ENCODE assay signal across 38 cellular contexts in the genomic region with DNA sequence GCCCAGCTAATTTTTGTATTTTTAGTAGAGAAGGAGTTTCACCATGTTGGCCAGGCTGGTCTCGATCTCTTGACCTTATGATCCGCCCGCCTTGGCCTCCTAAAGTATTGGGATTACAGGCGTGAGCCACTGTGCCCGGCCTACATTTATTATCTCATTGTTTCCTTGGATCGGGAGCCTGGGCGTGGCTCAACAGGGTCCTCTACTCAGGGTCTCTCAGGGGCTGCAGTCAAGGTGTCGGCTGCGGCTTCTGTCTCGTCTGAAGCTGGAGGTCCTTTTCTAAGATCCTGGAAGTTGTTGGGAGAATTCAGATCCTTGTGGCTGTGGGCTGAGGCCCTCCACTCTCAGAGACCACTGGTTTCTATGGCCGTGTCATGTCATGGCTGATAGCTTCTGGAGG.
"Had no signal": no experiment of that assay in that cellular context is flagged by ENCODE, and none has a peak within 500 bp of the region (broad histone marks: within the 10 kb centered on the region; RNA-seq: fewer than 3 reads in every experiment).

No MANE protein-coding gene starts in this region.

- H3K36me3 ChIP-seq: adrenal gland, ascending aorta, brain microvascular endothelial cell, breast epithelium, cardiac muscle cell had no signal

- H3K4me1 ChIP-seq: adrenal gland, ascending aorta, body of pancreas, breast epithelium had no signal

- H3K36me3 Mint-ChIP-seq: activated naive CD4-positive, alpha-beta T cell treated with anti-CD3 and anti-CD28 coated beads, Interleukin-2, amount 10 ng/mL, durations not matched to agents 7 days and 5 days; activated naive CD4-positive, alpha-beta T cell treated with anti-CD3 and anti-CD28 coated beads, Interleukin-2, amount 50 U/mL, for 24 hours; activated naive CD4-positive, alpha-beta T cell treated with anti-CD3 and anti-CD28 coated beads, Interleukin-2, amount 50 U/mL, for 72 hours; activated naive CD8-positive, alpha-beta T cell; activated naive CD8-positive, alpha-beta T cell treated with anti-CD3 and anti-CD28 coated beads for 36 hours; activated naive CD8-positive, alpha-beta T cell treated with anti-CD3 and anti-CD28 coated beads, Interleukin-2, amount 10 ng/mL, durations not matched to agents 7 days and 5 days; brain had no signal

- H3K9me3 Mint-ChIP-seq: activated naive CD4-positive, alpha-beta T cell treated with anti-CD3 and anti-CD28 coated beads for 36 hours; activated naive CD4-positive, alpha-beta T cell treated with anti-CD3 and anti-CD28 coated beads, Interleukin-2, amount 10 ng/mL, durations not matched to agents 7 days and 5 days; activated naive CD4-positive, alpha-beta T cell treated with anti-CD3 and anti-CD28 coated beads, Interleukin-2, amount 50 U/mL, for 24 hours; activated naive CD4-positive, alpha-beta T cell treated with anti-CD3 and anti-CD28 coated beads, Interleukin-2, amount 50 U/mL, for 72 hours; activated naive CD8-positive, alpha-beta T cell treated with anti-CD3 and anti-CD28 coated beads for 36 hours; activated naive CD8-positive, alpha-beta T cell treated with anti-CD3 and anti-CD28 coated beads, Interleukin-2, amount 10 ng/mL, durations not matched to agents 7 days and 5 days; activated naive CD8-positive, alpha-beta T cell treated with anti-CD3 and anti-CD28 coated beads, Interleukin-2, amount 50 U/mL, for 24 hours; activated T-cell treated with anti-CD3 and anti-CD28 coated beads, Interleukin-2, amount 50 U/mL, for 24 hours; activated T-cell treated with anti-CD3 and anti-CD28 coated beads, Interleukin-2, amount 50 U/mL, for 4 hours; activated T-cell treated with anti-CD3 and anti-CD28 coated beads, Interleukin-2, amount 50 U/mL, for 72 hours; activated T-helper 1 cell treated with anti-CD3 and anti-CD28 coated beads, Interleukin-12 subunit alpha, Interleukin-12 subunit beta, Interleukin-2, Interleukin-4 antibody, amounts not matched to agents 30 ng/mL and 10 ng/mL and 1 ng/mL, durations not matched to agents 14 hours and 24 hours and 36 hours; activated T-helper 17 cell treated with anti-CD3 and anti-CD28 coated beads, Interleukin-2, amount 50 U/mL, for 72 hours; activated T-helper 2 cell treated with anti-CD3 and anti-CD28 coated beads, Interferon-gamma antibody, Interleukin-2, Interleukin-4, amounts not matched to agents 10 μg/mL and 5 μg/mL and 100 μg/mL, durations not matched to agents 14 hours and 24 hours and 36 hours; brain; central memory CD8-positive, alpha-beta T cell had no signal

- H3K27me3 ChIP-seq: adrenal gland, ascending aorta, body of pancreas, brain microvascular endothelial cell, breast epithelium, cardiac muscle cell had no signal

- H3K27ac ChIP-seq: adrenal gland, ascending aorta, body of pancreas, brain microvascular endothelial cell, breast epithelium had no signal

- H3K27me3 Mint-ChIP-seq: activated naive CD4-positive, alpha-beta T cell treated with anti-CD3 and anti-CD28 coated beads, Interleukin-2, amount 50 U/mL, for 24 hours; activated naive CD8-positive, alpha-beta T cell; activated naive CD8-positive, alpha-beta T cell treated with anti-CD3 and anti-CD28 coated beads for 36 hours; activated T-cell treated with anti-CD3 and anti-CD28 coated beads, Interleukin-2, amount 50 U/mL, for 24 hours; activated T-helper 17 cell treated with anti-CD3 and anti-CD28 coated beads, Interleukin-2, amount 50 U/mL, for 72 hours; brain; central memory CD8-positive, alpha-beta T cell had no signal

- H3K4me3 Mint-ChIP-seq: activated naive CD4-positive, alpha-beta T cell treated with anti-CD3 and anti-CD28 coated beads for 36 hours; activated naive CD4-positive, alpha-beta T cell treated with anti-CD3 and anti-CD28 coated beads, Interleukin-2, amount 10 ng/mL, durations not matched to agents 7 days and 5 days; activated naive CD4-positive, alpha-beta T cell treated with anti-CD3 and anti-CD28 coated beads, Interleukin-2, amount 50 U/mL, for 24 hours; activated naive CD8-positive, alpha-beta T cell; activated naive CD8-positive, alpha-beta T cell treated with anti-CD3 and anti-CD28 coated beads for 36 hours; activated naive CD8-positive, alpha-beta T cell treated with anti-CD3 and anti-CD28 coated beads, Interleukin-2, amount 10 ng/mL, durations not matched to agents 7 days and 5 days; activated naive CD8-positive, alpha-beta T cell treated with anti-CD3 and anti-CD28 coated beads, Interleukin-2, amount 50 U/mL, for 24 hours; activated T-cell treated with anti-CD3 and anti-CD28 coated beads, Interleukin-2, amount 50 U/mL, for 24 hours; activated T-cell treated with anti-CD3 and anti-CD28 coated beads, Interleukin-2, amount 50 U/mL, for 4 hours; activated T-cell treated with anti-CD3 and anti-CD28 coated beads, Interleukin-2, amount 50 U/mL, for 72 hours; activated T-helper 1 cell treated with anti-CD3 and anti-CD28 coated beads, Interleukin-12 subunit alpha, Interleukin-12 subunit beta, Interleukin-2, Interleukin-4 antibody, amounts not matched to agents 30 ng/mL and 10 ng/mL and 1 ng/mL, durations not matched to agents 14 hours and 24 hours and 36 hours; activated T-helper 17 cell treated with anti-CD3 and anti-CD28 coated beads, Interleukin-2, amount 50 U/mL, for 72 hours; brain; central memory CD8-positive, alpha-beta T cell had no signal

- H3K4me3 ChIP-seq: adrenal gland, ascending aorta, body of pancreas, breast epithelium, cardiac muscle cell had no signal

- DNase-seq: activated effector memory CD4-positive, alpha-beta T cell treated with anti-CD3 and anti-CD28 coated beads, Interleukin-2, amount 50 U/mL, for 16 hours; activated effector memory CD4-positive, alpha-beta T cell treated with Interleukin-2 at 50 U/mL for 16 hours; activated gamma-delta T cell; activated gamma-delta T cell treated with Interleukin-2 at 50 U/mL for 16 hours; activated naive CD4-positive, alpha-beta T cell; activated naive CD4-positive, alpha-beta T cell treated with anti-CD3 and anti-CD28 coated beads for 36 hours; activated naive CD4-positive, alpha-beta T cell treated with anti-CD3 and anti-CD28 coated beads, Interleukin-2, amount 10 ng/mL, durations not matched to agents 7 days and 5 days; activated naive CD4-positive, alpha-beta T cell treated with anti-CD3 and anti-CD28 coated beads, Interleukin-2, amount 50 U/mL, for 16 hours; activated naive CD4-positive, alpha-beta T cell treated with Interleukin-2 at 50 U/mL for 16 hours; activated naive CD8-positive, alpha-beta T cell treated with anti-CD3 and anti-CD28 coated beads for 36 hours; activated naive CD8-positive, alpha-beta T cell treated with anti-CD3 and anti-CD28 coated beads, Interleukin-2, amount 10 ng/mL, durations not matched to agents 7 days and 5 days; activated naive CD8-positive, alpha-beta T cell treated with anti-CD3 and anti-CD28 coated beads, Interleukin-2, amount 50 U/mL, for 24 hours; activated T-cell treated with anti-CD3 and anti-CD28 coated beads, Interleukin-2, amount 50 U/mL, for 1 hour; activated T-cell treated with anti-CD3 and anti-CD28 coated beads, Interleukin-2, amount 50 U/mL, for 24 hours; activated T-cell treated with anti-CD3 and anti-CD28 coated beads, Interleukin-2, amount 50 U/mL, for 4 hours; activated T-cell treated with anti-CD3 and anti-CD28 coated beads, Interleukin-2, amount 50 U/mL, for 48 hours; activated T-cell treated with anti-CD3 and anti-CD28 coated beads, Interleukin-2, amount 50 U/mL, for 72 hours; adrenal gland; amniotic stem cell; amygdala; anterior cingulate cortex; aorta; body of pancreas; brain microvascular endothelial cell; caudate nucleus; central memory CD4-positive, alpha-beta T cell; cerebellar nuclear complex had no signal

- H3K9me3 ChIP-seq: adrenal gland, ascending aorta, body of pancreas, breast epithelium had no signal

- H3K27ac Mint-ChIP-seq: activated naive CD4-positive, alpha-beta T cell treated with anti-CD3 and anti-CD28 coated beads for 36 hours; activated naive CD4-positive, alpha-beta T cell treated with anti-CD3 and anti-CD28 coated beads, Interleukin-2, amount 10 ng/mL, durations not matched to agents 7 days and 5 days; activated naive CD4-positive, alpha-beta T cell treated with anti-CD3 and anti-CD28 coated beads, Interleukin-2, amount 50 U/mL, for 24 hours; activated naive CD8-positive, alpha-beta T cell; activated naive CD8-positive, alpha-beta T cell treated with anti-CD3 and anti-CD28 coated beads for 36 hours; activated naive CD8-positive, alpha-beta T cell treated with anti-CD3 and anti-CD28 coated beads, Interleukin-2, amount 10 ng/mL, durations not matched to agents 7 days and 5 days; activated naive CD8-positive, alpha-beta T cell treated with anti-CD3 and anti-CD28 coated beads, Interleukin-2, amount 50 U/mL, for 24 hours; activated T-cell treated with anti-CD3 and anti-CD28 coated beads, Interleukin-2, amount 50 U/mL, for 24 hours; activated T-cell treated with anti-CD3 and anti-CD28 coated beads, Interleukin-2, amount 50 U/mL, for 72 hours; activated T-helper 1 cell treated with anti-CD3 and anti-CD28 coated beads, Interleukin-12 subunit alpha, Interleukin-12 subunit beta, Interleukin-2, Interleukin-4 antibody, amounts not matched to agents 30 ng/mL and 10 ng/mL and 1 ng/mL, durations not matched to agents 14 hours and 24 hours and 36 hours; activated T-helper 17 cell treated with anti-CD3 and anti-CD28 coated beads, Interleukin-2, amount 50 U/mL, for 72 hours; activated T-helper 2 cell treated with anti-CD3 and anti-CD28 coated beads, Interferon-gamma antibody, Interleukin-2, Interleukin-4, amounts not matched to agents 10 μg/mL and 5 μg/mL and 100 μg/mL, durations not matched to agents 14 hours and 24 hours and 36 hours; brain had no signal

- ATAC-seq: activated naive CD4-positive, alpha-beta T cell treated with anti-CD3 and anti-CD28 coated beads, Interleukin-2, amount 50 U/mL, for 72 hours; activated naive CD8-positive, alpha-beta T cell treated with anti-CD3 and anti-CD28 coated beads, Interleukin-2, amount 50 U/mL, for 24 hours; activated T-cell treated with anti-CD3 and anti-CD28 coated beads, Interleukin-2, amount 50 U/mL, for 4 hours; activated T-cell treated with anti-CD3 and anti-CD28 coated beads, Interleukin-2, amount 50 U/mL, for 72 hours; activated T-helper 17 cell treated with anti-CD3 and anti-CD28 coated beads, Interleukin-2, amount 50 U/mL, for 72 hours; body of pancreas had no signal

- H3K4me1 Mint-ChIP-seq: activated naive CD4-positive, alpha-beta T cell treated with anti-CD3 and anti-CD28 coated beads, Interleukin-2, amount 10 ng/mL, durations not matched to agents 7 days and 5 days; activated naive CD4-positive, alpha-beta T cell treated with anti-CD3 and anti-CD28 coated beads, Interleukin-2, amount 50 U/mL, for 24 hours; activated naive CD8-positive, alpha-beta T cell treated with anti-CD3 and anti-CD28 coated beads for 36 hours; activated naive CD8-positive, alpha-beta T cell treated with anti-CD3 and anti-CD28 coated beads, Interleukin-2, amount 10 ng/mL, durations not matched to agents 7 days and 5 days; activated naive CD8-positive, alpha-beta T cell treated with anti-CD3 and anti-CD28 coated beads, Interleukin-2, amount 50 U/mL, for 24 hours; activated T-helper 17 cell treated with anti-CD3 and anti-CD28 coated beads, Interleukin-2, amount 50 U/mL, for 72 hours; brain; central memory CD8-positive, alpha-beta T cell had no signal
